Comparison of ENCODE assay signal across 1 cellular context in genomic region chr16:75305364-75306101, GRCh38.
TF ChIP-seq lines count a peak whose summit lies in the region.

No MANE protein-coding gene starts in this region.

TF ChIP-seq in K562, 482 proteins besides CTCF, POLR2A, EP300 and RAD21 (continued from another document and continues in another):
- TF ChIP-seq MGA (IDR thresholded peaks at IDR 0.05), result peak; percentile 37; the same call in 1 of the 2 replicates
- TF ChIP-seq MBD2 (IDR thresholded peaks at IDR 0.05; ENCODE audit: borderline replicate concordance, low read depth), result 0 out of 2 replicates have a peak, but pooled peaks have one; percentile 28
- TF ChIP-seq, protein P1, sequence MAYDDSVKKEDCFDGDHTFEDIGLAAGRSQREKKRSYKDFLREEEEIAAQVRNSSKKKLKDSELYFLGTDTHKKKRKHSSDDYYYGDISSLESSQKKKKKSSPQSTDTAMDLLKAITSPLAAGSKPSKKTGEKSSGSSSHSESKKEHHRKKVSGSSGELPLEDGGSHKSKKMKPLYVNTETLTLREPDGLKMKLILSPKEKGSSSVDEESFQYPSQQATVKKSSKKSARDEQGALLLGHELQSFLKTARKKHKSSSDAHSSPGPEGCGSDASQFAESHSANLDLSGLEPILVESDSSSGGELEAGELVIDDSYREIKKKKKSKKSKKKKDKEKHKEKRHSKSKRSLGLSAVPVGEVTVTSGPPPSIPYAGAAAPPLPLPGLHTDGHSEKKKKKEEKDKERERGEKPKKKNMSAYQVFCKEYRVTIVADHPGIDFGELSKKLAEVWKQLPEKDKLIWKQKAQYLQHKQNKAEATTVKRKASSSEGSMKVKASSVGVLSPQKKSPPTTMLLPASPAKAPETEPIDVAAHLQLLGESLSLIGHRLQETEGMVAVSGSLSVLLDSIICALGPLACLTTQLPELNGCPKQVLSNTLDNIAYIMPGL (CRISPR knock-in tag; IDR thresholded peaks at IDR 0.05), result no peak
- peak; percentile 90 for TF ChIP-seq JUN (IDR thresholded peaks at IDR 0.05; ENCODE audit: borderline replicate concordance, low read depth, low read length)
- TF ChIP-seq JUN (CRISPR knock-in tag; IDR thresholded peaks at IDR 0.05; ENCODE audit: borderline replicate concordance), result no peak
- no peak for TF ChIP-seq ZNF263 (CRISPR knock-in tag; IDR thresholded peaks at IDR 0.05; ENCODE audit: borderline replicate concordance)
- TF ChIP-seq MAFG (tag; conservative IDR thresholded peaks at IDR 0.05), result peak; percentile 60
- peak; percentile 63 for TF ChIP-seq MEIS2 (IDR thresholded peaks at IDR 0.05; ENCODE audit: partially characterized antibody)
- TF ChIP-seq ZKSCAN1 (IDR thresholded peaks at IDR 0.05; ENCODE audit: low read depth, low read length), result 0 out of 2 replicates have a peak, but pooled peaks have one; percentile 36
- TF ChIP-seq LEF1 (IDR thresholded peaks at IDR 0.05), result peak; percentile 74; the same call in 1 of the 2 replicates
- TF ChIP-seq UBTF (IDR thresholded peaks at IDR 0.05; ENCODE audit: borderline replicate concordance in 1 of 2, low read depth in 2 of 2, low read length in 2 of 2), result 0 out of 4 replicates have a peak, but pooled peaks of 1 of the 2 experiments have one; percentile 21
- peak; percentile 13; the same call in 1 of the 2 replicates for TF ChIP-seq ZNF175 (CRISPR knock-in tag; IDR thresholded peaks at IDR 0.05; ENCODE audit: low read depth)
- TF ChIP-seq, protein P2, sequence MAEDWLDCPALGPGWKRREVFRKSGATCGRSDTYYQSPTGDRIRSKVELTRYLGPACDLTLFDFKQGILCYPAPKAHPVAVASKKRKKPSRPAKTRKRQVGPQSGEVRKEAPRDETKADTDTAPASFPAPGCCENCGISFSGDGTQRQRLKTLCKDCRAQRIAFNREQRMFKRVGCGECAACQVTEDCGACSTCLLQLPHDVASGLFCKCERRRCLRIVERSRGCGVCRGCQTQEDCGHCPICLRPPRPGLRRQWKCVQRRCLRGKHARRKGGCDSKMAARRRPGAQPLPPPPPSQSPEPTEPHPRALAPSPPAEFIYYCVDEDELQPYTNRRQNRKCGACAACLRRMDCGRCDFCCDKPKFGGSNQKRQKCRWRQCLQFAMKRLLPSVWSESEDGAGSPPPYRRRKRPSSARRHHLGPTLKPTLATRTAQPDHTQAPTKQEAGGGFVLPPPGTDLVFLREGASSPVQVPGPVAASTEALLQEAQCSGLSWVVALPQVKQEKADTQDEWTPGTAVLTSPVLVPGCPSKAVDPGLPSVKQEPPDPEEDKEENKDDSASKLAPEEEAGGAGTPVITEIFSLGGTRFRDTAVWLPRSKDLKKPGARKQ (CRISPR knock-in tag; IDR thresholded peaks at IDR 0.05), result peak; percentile 69; the same call in 1 of the 2 replicates
- TF ChIP-seq RBM17 (IDR thresholded peaks at IDR 0.05; ENCODE audit: borderline replicate concordance, low read depth, low read length), result no peak
- peak; percentile 3; the same call in 1 of the 2 replicates for TF ChIP-seq ZNF589 (CRISPR knock-in tag; IDR thresholded peaks at IDR 0.05; ENCODE audit: low read depth)
- peak; percentile 97 for TF ChIP-seq FOXJ2 (tag; IDR thresholded peaks at IDR 0.05)
- TF ChIP-seq NFYB (IDR thresholded peaks at IDR 0.05; ENCODE audit: extremely low read depth, insufficient read length), result no peak
- TF ChIP-seq CTBP1 (IDR thresholded peaks at IDR 0.05; ENCODE audit: borderline replicate concordance), result 0 out of 2 replicates have a peak, but pooled peaks have one; percentile 29
- peak; percentile 33; the same call in 1 of the 2 replicates for TF ChIP-seq STAT5A (IDR thresholded peaks at IDR 0.05; ENCODE audit: borderline replicate concordance, low read length)
- 0 out of 2 replicates have a peak, but pooled peaks have one; percentile 44 for TF ChIP-seq ELF4 (CRISPR knock-in tag; IDR thresholded peaks at IDR 0.05)
- TF ChIP-seq DMBX1 (CRISPR knock-in tag; IDR thresholded peaks at IDR 0.05; ENCODE audit: borderline replicate concordance), result peak; percentile 38; the same call in 1 of the 2 replicates
- peak; percentile 62 for TF ChIP-seq TCF3 (CRISPR knock-in tag; IDR thresholded peaks at IDR 0.05)
- peak; percentile 47 for TF ChIP-seq RFX1 (IDR thresholded peaks at IDR 0.05)
- TF ChIP-seq, protein P3, sequence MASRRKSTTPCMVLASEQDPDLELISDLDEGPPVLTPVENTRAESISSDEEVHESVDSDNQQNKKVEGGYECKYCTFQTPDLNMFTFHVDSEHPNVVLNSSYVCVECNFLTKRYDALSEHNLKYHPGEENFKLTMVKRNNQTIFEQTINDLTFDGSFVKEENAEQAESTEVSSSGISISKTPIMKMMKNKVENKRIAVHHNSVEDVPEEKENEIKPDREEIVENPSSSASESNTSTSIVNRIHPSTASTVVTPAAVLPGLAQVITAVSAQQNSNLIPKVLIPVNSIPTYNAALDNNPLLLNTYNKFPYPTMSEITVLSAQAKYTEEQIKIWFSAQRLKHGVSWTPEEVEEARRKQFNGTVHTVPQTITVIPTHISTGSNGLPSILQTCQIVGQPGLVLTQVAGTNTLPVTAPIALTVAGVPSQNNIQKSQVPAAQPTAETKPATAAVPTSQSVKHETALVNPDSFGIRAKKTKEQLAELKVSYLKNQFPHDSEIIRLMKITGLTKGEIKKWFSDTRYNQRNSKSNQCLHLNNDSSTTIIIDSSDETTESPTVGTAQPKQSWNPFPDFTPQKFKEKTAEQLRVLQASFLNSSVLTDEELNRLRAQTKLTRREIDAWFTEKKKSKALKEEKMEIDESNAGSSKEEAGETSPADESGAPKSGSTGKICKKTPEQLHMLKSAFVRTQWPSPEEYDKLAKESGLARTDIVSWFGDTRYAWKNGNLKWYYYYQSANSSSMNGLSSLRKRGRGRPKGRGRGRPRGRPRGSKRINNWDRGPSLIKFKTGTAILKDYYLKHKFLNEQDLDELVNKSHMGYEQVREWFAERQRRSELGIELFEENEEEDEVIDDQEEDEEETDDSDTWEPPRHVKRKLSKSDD (conservative IDR thresholded peaks at IDR 0.05; ENCODE audit: low read length), result no peak
- peak; percentile 77 for TF ChIP-seq HMBOX1 (IDR thresholded peaks at IDR 0.05)
- peak; percentile 70; the same call in 1 of the 2 replicates for TF ChIP-seq TEAD4 (IDR thresholded peaks at IDR 0.05; ENCODE audit: low read length)
- no peak for TF ChIP-seq TEAD4 (CRISPR knock-in tag; IDR thresholded peaks at IDR 0.05; ENCODE audit: borderline replicate concordance)
- TF ChIP-seq FOS (IDR thresholded peaks at IDR 0.05; ENCODE audit: extremely low read depth, insufficient read length), result peak; percentile 34
- TF ChIP-seq CEBPG (CRISPR knock-in tag; IDR thresholded peaks at IDR 0.05), result no peak
- peak in 1 of 2 experiments; percentile 39; a peak in 1 of 4 replicates for TF ChIP-seq CEBPG (tag; conservative IDR thresholded peaks at IDR 0.05 in 1 of 2, IDR thresholded peaks at IDR 0.05 in 1 of 2)
- no peak for TF ChIP-seq SNIP1 (IDR thresholded peaks at IDR 0.05; ENCODE audit: low read depth)
- TF ChIP-seq ZC3H11A (IDR thresholded peaks at IDR 0.05; ENCODE audit: low read depth, low read length), result no peak
- TF ChIP-seq NRF1 (conservative IDR thresholded peaks at IDR 0.05 in 1 of 2, IDR thresholded peaks at IDR 0.05 in 1 of 2), result peak in 1 of 2 experiments; percentile 38; a peak in 1 of 4 replicates
- TF ChIP-seq CREB3L1 (IDR thresholded peaks at IDR 0.05; ENCODE audit: borderline replicate concordance, low read depth), result peak; percentile 31; the same call in 1 of the 2 replicates
